ENCODE assay signal across 1 cellular context in the genomic region with DNA sequence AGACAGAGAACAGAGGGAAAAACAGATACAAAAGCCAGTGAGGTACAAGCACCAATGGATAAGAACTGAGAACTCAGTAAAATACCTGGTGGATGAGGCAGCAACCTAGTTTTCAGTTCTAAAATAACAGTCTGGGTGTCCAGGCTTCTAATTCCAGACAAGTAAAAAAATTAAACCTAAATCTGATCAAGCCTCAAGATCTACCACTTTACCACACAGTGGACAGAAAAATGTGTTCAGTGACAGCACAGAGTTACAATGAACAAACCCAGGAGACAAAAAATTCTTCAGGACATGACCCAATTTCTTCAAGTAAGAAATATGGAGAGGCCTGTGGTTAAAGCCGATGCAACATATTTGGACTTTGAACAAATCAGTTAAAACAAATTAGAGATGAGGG.
TF ChIP-seq lines count a peak whose summit lies in the region.

No MANE protein-coding gene starts in this region.

TF ChIP-seq in GM12878, 131 proteins besides CTCF, POLR2A, EP300 and RAD21:
- 0 out of 2 replicates have a peak, but pooled peaks have one; percentile 7 for TF ChIP-seq RUNX3 (IDR thresholded peaks at IDR 0.05; ENCODE audit: low read length)
- TF ChIP-seq SUZ12 (IDR thresholded peaks at IDR 0.05; ENCODE audit: unreplicated experiment) = no peak
- TF ChIP-seq, protein P1, sequence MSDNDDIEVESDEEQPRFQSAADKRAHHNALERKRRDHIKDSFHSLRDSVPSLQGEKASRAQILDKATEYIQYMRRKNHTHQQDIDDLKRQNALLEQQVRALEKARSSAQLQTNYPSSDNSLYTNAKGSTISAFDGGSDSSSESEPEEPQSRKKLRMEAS (IDR thresholded peaks at IDR 0.05; ENCODE audit: low read depth, low read length) = no peak
- TF ChIP-seq, protein P2, sequence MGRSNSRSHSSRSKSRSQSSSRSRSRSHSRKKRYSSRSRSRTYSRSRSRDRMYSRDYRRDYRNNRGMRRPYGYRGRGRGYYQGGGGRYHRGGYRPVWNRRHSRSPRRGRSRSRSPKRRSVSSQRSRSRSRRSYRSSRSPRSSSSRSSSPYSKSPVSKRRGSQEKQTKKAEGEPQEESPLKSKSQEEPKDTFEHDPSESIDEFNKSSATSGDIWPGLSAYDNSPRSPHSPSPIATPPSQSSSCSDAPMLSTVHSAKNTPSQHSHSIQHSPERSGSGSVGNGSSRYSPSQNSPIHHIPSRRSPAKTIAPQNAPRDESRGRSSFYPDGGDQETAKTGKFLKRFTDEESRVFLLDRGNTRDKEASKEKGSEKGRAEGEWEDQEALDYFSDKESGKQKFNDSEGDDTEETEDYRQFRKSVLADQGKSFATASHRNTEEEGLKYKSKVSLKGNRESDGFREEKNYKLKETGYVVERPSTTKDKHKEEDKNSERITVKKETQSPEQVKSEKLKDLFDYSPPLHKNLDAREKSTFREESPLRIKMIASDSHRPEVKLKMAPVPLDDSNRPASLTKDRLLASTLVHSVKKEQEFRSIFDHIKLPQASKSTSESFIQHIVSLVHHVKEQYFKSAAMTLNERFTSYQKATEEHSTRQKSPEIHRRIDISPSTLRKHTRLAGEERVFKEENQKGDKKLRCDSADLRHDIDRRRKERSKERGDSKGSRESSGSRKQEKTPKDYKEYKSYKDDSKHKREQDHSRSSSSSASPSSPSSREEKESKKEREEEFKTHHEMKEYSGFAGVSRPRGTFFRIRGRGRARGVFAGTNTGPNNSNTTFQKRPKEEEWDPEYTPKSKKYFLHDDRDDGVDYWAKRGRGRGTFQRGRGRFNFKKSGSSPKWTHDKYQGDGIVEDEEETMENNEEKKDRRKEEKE (IDR thresholded peaks at IDR 0.05) = no peak
